ENCODE assay signal across 1 cellular context in genomic region chr19:15251749-15252397, GRCh38.
TF ChIP-seq lines count a peak whose summit lies in the region.

No MANE protein-coding gene starts in this region.

TF ChIP-seq in GM23338, 12 proteins besides CTCF, POLR2A, EP300 and RAD21 (continued from another document):
- TF ChIP-seq, protein P1, sequence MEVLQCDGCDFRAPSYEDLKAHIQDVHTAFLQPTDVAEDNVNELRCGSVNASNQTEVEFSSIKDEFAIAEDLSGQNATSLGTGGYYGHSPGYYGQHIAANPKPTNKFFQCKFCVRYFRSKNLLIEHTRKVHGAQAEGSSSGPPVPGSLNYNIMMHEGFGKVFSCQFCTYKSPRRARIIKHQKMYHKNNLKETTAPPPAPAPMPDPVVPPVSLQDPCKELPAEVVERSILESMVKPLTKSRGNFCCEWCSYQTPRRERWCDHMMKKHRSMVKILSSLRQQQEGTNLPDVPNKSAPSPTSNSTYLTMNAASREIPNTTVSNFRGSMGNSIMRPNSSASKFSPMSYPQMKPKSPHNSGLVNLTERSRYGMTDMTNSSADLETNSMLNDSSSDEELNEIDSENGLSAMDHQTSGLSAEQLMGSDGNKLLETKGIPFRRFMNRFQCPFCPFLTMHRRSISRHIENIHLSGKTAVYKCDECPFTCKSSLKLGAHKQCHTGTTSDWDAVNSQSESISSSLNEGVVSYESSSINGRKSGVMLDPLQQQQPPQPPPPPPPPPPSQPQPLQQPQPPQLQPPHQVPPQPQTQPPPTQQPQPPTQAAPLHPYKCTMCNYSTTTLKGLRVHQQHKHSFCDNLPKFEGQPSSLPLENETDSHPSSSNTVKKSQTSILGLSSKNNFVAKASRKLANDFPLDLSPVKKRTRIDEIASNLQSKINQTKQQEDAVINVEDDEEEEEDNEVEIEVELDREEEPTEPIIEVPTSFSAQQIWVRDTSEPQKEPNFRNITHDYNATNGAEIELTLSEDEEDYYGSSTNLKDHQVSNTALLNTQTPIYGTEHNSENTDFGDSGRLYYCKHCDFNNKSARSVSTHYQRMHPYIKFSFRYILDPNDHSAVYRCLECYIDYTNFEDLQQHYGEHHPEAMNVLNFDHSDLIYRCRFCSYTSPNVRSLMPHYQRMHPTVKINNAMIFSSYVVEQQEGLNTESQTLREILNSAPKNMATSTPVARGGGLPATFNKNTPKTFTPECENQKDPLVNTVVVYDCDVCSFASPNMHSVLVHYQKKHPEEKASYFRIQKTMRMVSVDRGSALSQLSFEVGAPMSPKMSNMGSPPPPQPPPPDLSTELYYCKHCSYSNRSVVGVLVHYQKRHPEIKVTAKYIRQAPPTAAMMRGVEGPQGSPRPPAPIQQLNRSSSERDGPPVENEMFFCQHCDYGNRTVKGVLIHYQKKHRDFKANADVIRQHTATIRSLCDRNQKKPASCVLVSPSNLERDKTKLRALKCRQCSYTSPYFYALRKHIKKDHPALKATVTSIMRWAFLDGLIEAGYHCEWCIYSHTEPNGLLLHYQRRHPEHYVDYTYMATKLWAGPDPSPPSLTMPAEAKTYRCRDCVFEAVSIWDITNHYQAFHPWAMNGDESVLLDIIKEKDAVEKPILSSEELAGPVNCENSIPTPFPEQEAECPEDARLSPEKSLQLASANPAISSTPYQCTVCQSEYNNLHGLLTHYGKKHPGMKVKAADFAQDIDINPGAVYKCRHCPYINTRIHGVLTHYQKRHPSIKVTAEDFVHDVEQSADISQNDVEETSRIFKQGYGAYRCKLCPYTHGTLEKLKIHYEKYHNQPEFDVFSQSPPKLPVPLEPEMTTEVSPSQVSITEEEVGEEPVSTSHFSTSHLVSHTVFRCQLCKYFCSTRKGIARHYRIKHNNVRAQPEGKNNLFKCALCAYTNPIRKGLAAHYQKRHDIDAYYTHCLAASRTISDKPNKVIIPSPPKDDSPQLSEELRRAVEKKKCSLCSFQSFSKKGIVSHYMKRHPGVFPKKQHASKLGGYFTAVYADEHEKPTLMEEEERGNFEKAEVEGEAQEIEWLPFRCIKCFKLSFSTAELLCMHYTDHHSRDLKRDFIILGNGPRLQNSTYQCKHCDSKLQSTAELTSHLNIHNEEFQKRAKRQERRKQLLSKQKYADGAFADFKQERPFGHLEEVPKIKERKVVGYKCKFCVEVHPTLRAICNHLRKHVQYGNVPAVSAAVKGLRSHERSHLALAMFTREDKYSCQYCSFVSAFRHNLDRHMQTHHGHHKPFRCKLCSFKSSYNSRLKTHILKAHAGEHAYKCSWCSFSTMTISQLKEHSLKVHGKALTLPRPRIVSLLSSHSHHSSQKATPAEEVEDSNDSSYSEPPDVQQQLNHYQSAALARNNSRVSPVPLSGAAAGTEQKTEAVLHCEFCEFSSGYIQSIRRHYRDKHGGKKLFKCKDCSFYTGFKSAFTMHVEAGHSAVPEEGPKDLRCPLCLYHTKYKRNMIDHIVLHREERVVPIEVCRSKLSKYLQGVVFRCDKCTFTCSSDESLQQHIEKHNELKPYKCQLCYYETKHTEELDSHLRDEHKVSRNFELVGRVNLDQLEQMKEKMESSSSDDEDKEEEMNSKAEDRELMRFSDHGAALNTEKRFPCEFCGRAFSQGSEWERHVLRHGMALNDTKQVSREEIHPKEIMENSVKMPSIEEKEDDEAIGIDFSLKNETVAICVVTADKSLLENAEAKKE (CRISPR knock-in tag; IDR thresholded peaks at IDR 0.05) = no peak
- TF ChIP-seq EZH2 (IDR thresholded peaks at IDR 0.05; ENCODE audit: low read depth, unreplicated experiment) (no peak), EZH2phosphoT487 (IDR thresholded peaks at IDR 0.05; ENCODE audit: unreplicated experiment) (no peak), POLR2AphosphoS5 (IDR thresholded peaks at IDR 0.05; ENCODE audit: low read depth) (no peak), ZNF114 (CRISPR knock-in tag; IDR thresholded peaks at IDR 0.05) (no peak), STAT1 (IDR thresholded peaks at IDR 0.05; ENCODE audit: unreplicated experiment) (no peak)
- TF ChIP-seq, protein P2, sequence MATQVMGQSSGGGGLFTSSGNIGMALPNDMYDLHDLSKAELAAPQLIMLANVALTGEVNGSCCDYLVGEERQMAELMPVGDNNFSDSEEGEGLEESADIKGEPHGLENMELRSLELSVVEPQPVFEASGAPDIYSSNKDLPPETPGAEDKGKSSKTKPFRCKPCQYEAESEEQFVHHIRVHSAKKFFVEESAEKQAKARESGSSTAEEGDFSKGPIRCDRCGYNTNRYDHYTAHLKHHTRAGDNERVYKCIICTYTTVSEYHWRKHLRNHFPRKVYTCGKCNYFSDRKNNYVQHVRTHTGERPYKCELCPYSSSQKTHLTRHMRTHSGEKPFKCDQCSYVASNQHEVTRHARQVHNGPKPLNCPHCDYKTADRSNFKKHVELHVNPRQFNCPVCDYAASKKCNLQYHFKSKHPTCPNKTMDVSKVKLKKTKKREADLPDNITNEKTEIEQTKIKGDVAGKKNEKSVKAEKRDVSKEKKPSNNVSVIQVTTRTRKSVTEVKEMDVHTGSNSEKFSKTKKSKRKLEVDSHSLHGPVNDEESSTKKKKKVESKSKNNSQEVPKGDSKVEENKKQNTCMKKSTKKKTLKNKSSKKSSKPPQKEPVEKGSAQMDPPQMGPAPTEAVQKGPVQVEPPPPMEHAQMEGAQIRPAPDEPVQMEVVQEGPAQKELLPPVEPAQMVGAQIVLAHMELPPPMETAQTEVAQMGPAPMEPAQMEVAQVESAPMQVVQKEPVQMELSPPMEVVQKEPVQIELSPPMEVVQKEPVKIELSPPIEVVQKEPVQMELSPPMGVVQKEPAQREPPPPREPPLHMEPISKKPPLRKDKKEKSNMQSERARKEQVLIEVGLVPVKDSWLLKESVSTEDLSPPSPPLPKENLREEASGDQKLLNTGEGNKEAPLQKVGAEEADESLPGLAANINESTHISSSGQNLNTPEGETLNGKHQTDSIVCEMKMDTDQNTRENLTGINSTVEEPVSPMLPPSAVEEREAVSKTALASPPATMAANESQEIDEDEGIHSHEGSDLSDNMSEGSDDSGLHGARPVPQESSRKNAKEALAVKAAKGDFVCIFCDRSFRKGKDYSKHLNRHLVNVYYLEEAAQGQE (IDR thresholded peaks at IDR 0.05; ENCODE audit: unreplicated experiment) = no peak
